In the genomic region with DNA sequence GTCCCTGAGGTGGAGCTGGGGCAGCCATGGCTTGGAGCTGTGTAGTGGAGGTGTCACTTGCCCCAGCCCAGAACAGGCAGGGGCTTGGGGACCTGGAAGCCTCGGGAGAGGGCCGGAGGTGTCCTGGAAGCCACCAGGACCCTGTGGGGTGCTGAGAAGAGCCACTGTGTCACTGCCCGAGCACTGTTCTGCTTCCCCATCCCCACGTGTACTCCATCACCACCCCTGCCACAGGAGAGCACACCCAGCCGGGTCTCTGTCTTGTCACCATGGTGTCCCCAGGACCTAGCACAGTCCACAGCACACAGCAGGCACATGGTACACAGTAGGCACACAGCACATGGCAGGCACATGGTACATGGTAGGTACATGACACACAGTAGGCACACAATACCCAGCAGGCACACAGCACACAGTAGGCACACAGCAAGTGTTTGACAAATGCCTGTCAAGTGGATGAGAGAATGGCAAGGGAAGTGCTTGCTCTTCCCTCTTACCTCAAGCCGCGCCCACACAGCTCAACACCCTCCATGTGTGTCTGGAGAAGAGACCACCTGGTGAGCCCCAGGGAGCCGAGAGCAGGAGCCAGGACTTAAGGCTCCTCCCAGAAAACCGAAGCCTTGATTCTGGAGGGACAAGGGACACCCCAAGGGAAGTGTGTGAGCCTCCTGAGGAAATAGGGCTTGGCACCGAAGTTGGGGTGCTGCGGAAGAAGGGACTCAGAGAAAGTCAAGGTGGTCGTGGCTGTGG, we compare ENCODE assay signal across 14 cellular contexts. TPM values are rescaled to one million over a fixed set of nuclear protein-coding genes. Genes with fewer than 3 reads are reported as not detected.
DNase-seq lines count a peak whose midpoint lies in the region; ATAC-seq and TF ChIP-seq lines count a peak whose summit lies in the region.
"Had no signal": no experiment of that assay in that cellular context is flagged by ENCODE, and none has a peak within 500 bp of the region (broad histone marks: within the 10 kb centered on the region; RNA-seq: fewer than 3 reads in every experiment).

No MANE protein-coding gene starts in this region.

- H3K9me3 ChIP-seq in upper lobe of left lung = no peaks in the 10 kb centered on the region
- H3K9me3 ChIP-seq: left ventricle myocardium inferior, uterus had no signal

- no peak overlapping the region for H3K4me3 ChIP-seq in upper lobe of left lung
- H3K4me3 ChIP-seq: left ventricle myocardium inferior, uterus had no signal

- H3K27me3 ChIP-seq in upper lobe of left lung = no peaks in the 10 kb centered on the region
- H3K27me3 ChIP-seq: uterus had no signal

- peaks cover 57% of the 10 kb centered on the region for H3K36me3 Mint-ChIP-seq in activated naive CD4-positive, alpha-beta T cell treated with anti-CD3 and anti-CD28 coated beads, Interleukin-2, amount 10 ng/mL, durations not matched to agents 7 days and 5 days
- H3K36me3 Mint-ChIP-seq in activated naive CD4-positive, alpha-beta T cell treated with anti-CD3 and anti-CD28 coated beads for 36 hours (ENCODE audit: low read depth) = peaks cover 36% of the 10 kb centered on the region
- peaks cover 7% of the 10 kb centered on the region for H3K36me3 Mint-ChIP-seq in WTC11
- H3K36me3 Mint-ChIP-seq in immature natural killer cell = peaks cover 8 to 18% (median 12%) of the 10 kb centered on the region in 3 donors

- no peaks in the 10 kb centered on the region for H3K36me3 ChIP-seq in upper lobe of left lung
- H3K36me3 ChIP-seq: left ventricle myocardium inferior, uterus had no signal

- POLR2A ChIA-PET in WTC11 (lab: Charles Lee) = no interaction called here

- no peak for TF ChIP-seq EP300 in upper lobe of left lung (IDR thresholded peaks at IDR 0.05)

- no peak overlapping the region for H3K4me3 Mint-ChIP-seq in activated naive CD4-positive, alpha-beta T cell treated with anti-CD3 and anti-CD28 coated beads, Interleukin-2, amount 10 ng/mL, durations not matched to agents 7 days and 5 days
- H3K4me3 Mint-ChIP-seq in activated naive CD4-positive, alpha-beta T cell treated with anti-CD3 and anti-CD28 coated beads for 36 hours = no peak overlapping the region
- H3K4me3 Mint-ChIP-seq in WTC11 = no peak overlapping the region
- H3K4me3 Mint-ChIP-seq in immature natural killer cell = peak overlapping the region; percentile 62 to 81 (median 72)

- ATAC-seq in WTC11 = no peak
- no peak for ATAC-seq in upper lobe of left lung (ENCODE audit: low FRiP score in 2 of 2)

- no peak for TF ChIP-seq CTCF in WTC11 (IDR thresholded peaks at IDR 0.05)
- no peak for TF ChIP-seq CTCF in upper lobe of left lung (IDR thresholded peaks at IDR 0.05)

- H3K4me1 Mint-ChIP-seq in activated naive CD4-positive, alpha-beta T cell treated with anti-CD3 and anti-CD28 coated beads, Interleukin-2, amount 10 ng/mL, durations not matched to agents 7 days and 5 days = peaks cover 73% of the 10 kb centered on the region
- H3K4me1 Mint-ChIP-seq in activated naive CD4-positive, alpha-beta T cell treated with anti-CD3 and anti-CD28 coated beads for 36 hours (ENCODE audit: low read depth) = peaks cover 71% of the 10 kb centered on the region
- H3K4me1 Mint-ChIP-seq in WTC11 = peaks cover 62% of the 10 kb centered on the region
- H3K4me1 Mint-ChIP-seq in immature natural killer cell = peaks cover 93 to 96% of the 10 kb centered on the region in 2 donors

- peaks cover 18 to 50% (median 22%) of the 10 kb centered on the region in 4 donors for H3K4me1 ChIP-seq in upper lobe of left lung
- H3K4me1 ChIP-seq: uterus had no signal

- 88 to 92% methylated on average over 9 to 12 of the region's 12 CpGs for whole genome bisulfite sequencing in upper lobe of left lung, 2 donors

- peak overlapping the region in 1 of 4 donors; percentile 26 for H3K27ac ChIP-seq in upper lobe of left lung
- H3K27ac ChIP-seq: left ventricle myocardium inferior had no signal

- CTCF ChIA-PET in activated naive CD4-positive, alpha-beta T cell treated with anti-CD3 and anti-CD28 coated beads, Interleukin-2, amount 10 ng/mL, durations not matched to agents 7 days and 5 days (lab: Charles Lee) = no interaction called here
- CTCF ChIA-PET in activated naive CD4-positive, alpha-beta T cell treated with anti-CD3 and anti-CD28 coated beads for 36 hours (lab: Charles Lee) = interaction anchor here (0.6 kb wide), 1 partner anchor 244 kb away, joined by 3 read pairs; no protein-coding TSS in a partner anchor
- CTCF ChIA-PET in WTC11 (lab: Charles Lee) = no interaction called here

- intact Hi-C loops in activated naive CD4-positive, alpha-beta T cell treated with anti-CD3 and anti-CD28 coated beads for 36 hours (cut with micrococcal nuclease) = no loop called here

- no peaks in the 10 kb centered on the region for H3K9me3 Mint-ChIP-seq in activated naive CD4-positive, alpha-beta T cell treated with anti-CD3 and anti-CD28 coated beads, Interleukin-2, amount 10 ng/mL, durations not matched to agents 7 days and 5 days
- H3K9me3 Mint-ChIP-seq in activated naive CD4-positive, alpha-beta T cell treated with anti-CD3 and anti-CD28 coated beads for 36 hours = peaks cover 8% of the 10 kb centered on the region
- H3K9me3 Mint-ChIP-seq in WTC11 = no peaks in the 10 kb centered on the region
- no peaks in the 10 kb centered on the region for H3K9me3 Mint-ChIP-seq in immature natural killer cell

- no peak for DNase-seq in activated naive CD4-positive, alpha-beta T cell treated with anti-CD3 and anti-CD28 coated beads, Interleukin-2, amount 10 ng/mL, durations not matched to agents 7 days and 5 days
- no peak for DNase-seq in activated naive CD4-positive, alpha-beta T cell treated with anti-CD3 and anti-CD28 coated beads for 36 hours
- DNase-seq in WTC11 (ENCODE audit: low spot score) = no peak
- no peak for DNase-seq in immature natural killer cell
- DNase-seq in upper lobe of left lung = peak; percentile 19 to 46
- DNase-seq in HuH-7 (ENCODE audit: low spot score) = no peak
- no peak for DNase-seq in cerebellum (ENCODE audit: low spot score)
- no peak for DNase-seq in SKM-1 (lab: John Stamatoyannopoulos, UW; ENCODE audit: unreplicated experiment)
- DNase-seq: DMS79 treated with DMSO at 0.1 percent for 48 hours, GOT3, left ventricle myocardium inferior, NCI-H1436, NCI-H526 had no signal

- TF ChIP-seq POLR2A in upper lobe of left lung (IDR thresholded peaks at IDR 0.05) = no peak

- no peaks in the 10 kb centered on the region for H3K27me3 Mint-ChIP-seq in activated naive CD4-positive, alpha-beta T cell treated with anti-CD3 and anti-CD28 coated beads, Interleukin-2, amount 10 ng/mL, durations not matched to agents 7 days and 5 days
- H3K27me3 Mint-ChIP-seq in activated naive CD4-positive, alpha-beta T cell treated with anti-CD3 and anti-CD28 coated beads for 36 hours (ENCODE audit: low read depth) = no peaks in the 10 kb centered on the region
- H3K27me3 Mint-ChIP-seq in WTC11 (ENCODE audit: low read depth) = no peaks in the 10 kb centered on the region
- peaks cover 0 to 26% (median 11%) of the 10 kb centered on the region in 3 donors for H3K27me3 Mint-ChIP-seq in immature natural killer cell (ENCODE audit: low read depth in 3 of 3)

- peak overlapping the region; percentile 55 for H3K27ac Mint-ChIP-seq in activated naive CD4-positive, alpha-beta T cell treated with anti-CD3 and anti-CD28 coated beads, Interleukin-2, amount 10 ng/mL, durations not matched to agents 7 days and 5 days
- no peak overlapping the region for H3K27ac Mint-ChIP-seq in activated naive CD4-positive, alpha-beta T cell treated with anti-CD3 and anti-CD28 coated beads for 36 hours
- H3K27ac Mint-ChIP-seq in WTC11 (0 out of 2 replicates have a peak overlapping the region, but pooled peaks have one; percentile 46), immature natural killer cell (peak overlapping the region; percentile 94 to 98 (median 96))

TF ChIP-seq in WTC11, 78 proteins besides CTCF, POLR2A, EP300 and RAD21 (continues in another document):
- no peak for TF ChIP-seq MAX (CRISPR knock-in tag; IDR thresholded peaks at IDR 0.05)
- TF ChIP-seq, protein P1, sequence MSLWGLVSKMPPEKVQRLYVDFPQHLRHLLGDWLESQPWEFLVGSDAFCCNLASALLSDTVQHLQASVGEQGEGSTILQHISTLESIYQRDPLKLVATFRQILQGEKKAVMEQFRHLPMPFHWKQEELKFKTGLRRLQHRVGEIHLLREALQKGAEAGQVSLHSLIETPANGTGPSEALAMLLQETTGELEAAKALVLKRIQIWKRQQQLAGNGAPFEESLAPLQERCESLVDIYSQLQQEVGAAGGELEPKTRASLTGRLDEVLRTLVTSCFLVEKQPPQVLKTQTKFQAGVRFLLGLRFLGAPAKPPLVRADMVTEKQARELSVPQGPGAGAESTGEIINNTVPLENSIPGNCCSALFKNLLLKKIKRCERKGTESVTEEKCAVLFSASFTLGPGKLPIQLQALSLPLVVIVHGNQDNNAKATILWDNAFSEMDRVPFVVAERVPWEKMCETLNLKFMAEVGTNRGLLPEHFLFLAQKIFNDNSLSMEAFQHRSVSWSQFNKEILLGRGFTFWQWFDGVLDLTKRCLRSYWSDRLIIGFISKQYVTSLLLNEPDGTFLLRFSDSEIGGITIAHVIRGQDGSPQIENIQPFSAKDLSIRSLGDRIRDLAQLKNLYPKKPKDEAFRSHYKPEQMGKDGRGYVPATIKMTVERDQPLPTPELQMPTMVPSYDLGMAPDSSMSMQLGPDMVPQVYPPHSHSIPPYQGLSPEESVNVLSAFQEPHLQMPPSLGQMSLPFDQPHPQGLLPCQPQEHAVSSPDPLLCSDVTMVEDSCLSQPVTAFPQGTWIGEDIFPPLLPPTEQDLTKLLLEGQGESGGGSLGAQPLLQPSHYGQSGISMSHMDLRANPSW (CRISPR knock-in tag; conservative IDR thresholded peaks at IDR 0.05; ENCODE audit: low read depth) = no peak
- no peak for TF ChIP-seq ZNF121 (CRISPR knock-in tag; IDR thresholded peaks at IDR 0.05)
- no peak for TF ChIP-seq PRRX2 (CRISPR knock-in tag; IDR thresholded peaks at IDR 0.05)
- TF ChIP-seq MYBL2 (CRISPR knock-in tag; IDR thresholded peaks at IDR 0.05) = no peak
- no peak for TF ChIP-seq ZNF219 (CRISPR knock-in tag; IDR thresholded peaks at IDR 0.05; ENCODE audit: borderline replicate concordance)
- TF ChIP-seq CREM (CRISPR knock-in tag; IDR thresholded peaks at IDR 0.05) = no peak
- no peak for TF ChIP-seq MXD4 (CRISPR knock-in tag; IDR thresholded peaks at IDR 0.05; ENCODE audit: borderline replicate concordance)

RNA-seq across cellular contexts. Expression of gene MBP, which starts 13.3 kb away (rescaled TPM):
- total RNA-seq in activated naive CD4-positive, alpha-beta T cell treated with anti-CD3 and anti-CD28 coated beads for 36 hours = 10 to 100 TPM; 35.9 to 36.6 TPM
- total RNA-seq in WTC11 (2021) (19.6 to 20.2 TPM (median 19.6 TPM) in 3 replicates), upper lobe of left lung (10 to 100 TPM; 55.5 to 87.6 (median 68.8) TPM), cerebellum (22.5 TPM)
- 100 to 1,000 TPM; 187 to 403 (median 297) TPM for polyA plus RNA-seq in immature natural killer cell

Comparison
In these comparisons a context has a peak if more than half of its experiments do, and no peak if none do; other contexts are left out.
1. DNase-seq: peak in upper lobe of left lung (2 of 2); none in activated naive CD4-positive, alpha-beta T cell treated with anti-CD3 and anti-CD28 coated beads, Interleukin-2, amount 10 ng/mL, durations not matched to agents 7 days and 5 days (single experiment), activated naive CD4-positive, alpha-beta T cell treated with anti-CD3 and anti-CD28 coated beads for 36 hours (single experiment), WTC11 (single experiment), immature natural killer cell (0 of 3), HuH-7 (single experiment), cerebellum (single experiment) and SKM-1 (single experiment).
2. H3K4me3 Mint-ChIP-seq: peak in immature natural killer cell (5 of 5); none in activated naive CD4-positive, alpha-beta T cell treated with anti-CD3 and anti-CD28 coated beads, Interleukin-2, amount 10 ng/mL, durations not matched to agents 7 days and 5 days (single experiment), activated naive CD4-positive, alpha-beta T cell treated with anti-CD3 and anti-CD28 coated beads for 36 hours (single experiment) and WTC11 (single experiment).